ENCODE assay signal across 23 cellular contexts in the genomic region with DNA sequence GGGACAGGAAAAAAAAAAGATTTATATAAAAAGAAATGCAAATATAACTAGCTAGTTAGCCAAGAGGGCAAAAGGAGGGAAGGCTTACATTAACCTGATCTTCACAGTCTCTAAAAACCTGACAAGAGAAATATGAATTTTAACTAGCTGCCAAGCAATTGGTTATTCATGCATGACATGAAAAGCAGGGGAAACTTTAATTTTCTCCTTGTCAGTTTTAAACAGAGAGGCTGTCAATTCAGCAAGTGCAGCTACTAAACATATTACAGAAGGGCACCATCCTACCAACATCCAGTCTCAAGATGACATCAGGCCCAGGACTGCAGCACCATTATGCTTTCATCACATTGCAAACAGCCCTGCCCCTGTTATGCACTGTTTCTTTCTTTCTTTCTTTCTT.
"Had no signal": no experiment of that assay in that cellular context is flagged by ENCODE, and none has a peak within 500 bp of the region (broad histone marks: within the 10 kb centered on the region; RNA-seq: fewer than 3 reads in every experiment).

No MANE protein-coding gene starts in this region.

- H3K4me3 Mint-ChIP-seq: activated CD4-positive, alpha-beta memory T cell treated with anti-CD3 and anti-CD28 coated beads, Interleukin-2, amount 10 ng/mL, durations not matched to agents 7 days and 5 days; activated CD4-positive, alpha-beta T cell treated with anti-CD3 and anti-CD28 coated beads, Interleukin-2, amount 10 ng/mL, durations not matched to agents 7 days and 5 days; activated naive CD8-positive, alpha-beta T cell; activated T-cell treated with anti-CD3 and anti-CD28 coated beads, Interleukin-2, amount 50 U/mL, for 24 hours; activated T-helper 17 cell treated with anti-CD3 and anti-CD28 coated beads, Interleukin-2, amount 50 U/mL, for 72 hours; WTC11 had no signal

- H3K36me3 Mint-ChIP-seq: activated naive CD8-positive, alpha-beta T cell; WTC11 had no signal

- H3K36me3 ChIP-seq: gastroesophageal sphincter had no signal

- H3K27me3 ChIP-seq: foreskin keratinocyte, gastroesophageal sphincter had no signal

- H3K4me1 ChIP-seq: foreskin keratinocyte, gastroesophageal sphincter had no signal

- H3K27ac ChIP-seq: foreskin keratinocyte had no signal

- H3K27ac Mint-ChIP-seq: activated CD4-positive, alpha-beta memory T cell treated with anti-CD3 and anti-CD28 coated beads, Interleukin-2, amount 10 ng/mL, durations not matched to agents 7 days and 5 days; activated CD4-positive, alpha-beta T cell treated with anti-CD3 and anti-CD28 coated beads, Interleukin-2, amount 10 ng/mL, durations not matched to agents 7 days and 5 days; activated naive CD8-positive, alpha-beta T cell; activated T-cell treated with anti-CD3 and anti-CD28 coated beads, Interleukin-2, amount 50 U/mL, for 24 hours; activated T-helper 17 cell treated with anti-CD3 and anti-CD28 coated beads, Interleukin-2, amount 50 U/mL, for 72 hours; WTC11 had no signal

- H3K4me1 Mint-ChIP-seq: activated CD4-positive, alpha-beta memory T cell treated with anti-CD3 and anti-CD28 coated beads, Interleukin-2, amount 10 ng/mL, durations not matched to agents 7 days and 5 days; activated CD4-positive, alpha-beta T cell treated with anti-CD3 and anti-CD28 coated beads, Interleukin-2, amount 10 ng/mL, durations not matched to agents 7 days and 5 days; activated T-helper 17 cell treated with anti-CD3 and anti-CD28 coated beads, Interleukin-2, amount 50 U/mL, for 72 hours had no signal

- ATAC-seq: activated T-helper 17 cell treated with anti-CD3 and anti-CD28 coated beads, Interleukin-2, amount 50 U/mL, for 72 hours; esophagus mucosa; foreskin keratinocyte; gastroesophageal sphincter; WTC11 had no signal

- H3K9me3 ChIP-seq: gastroesophageal sphincter had no signal

- H3K27me3 Mint-ChIP-seq: activated CD4-positive, alpha-beta T cell treated with anti-CD3 and anti-CD28 coated beads, Interleukin-2, amount 10 ng/mL, durations not matched to agents 7 days and 5 days; activated naive CD8-positive, alpha-beta T cell; activated T-cell treated with anti-CD3 and anti-CD28 coated beads, Interleukin-2, amount 50 U/mL, for 24 hours had no signal

- DNase-seq: activated CD4-positive, alpha-beta memory T cell treated with anti-CD3 and anti-CD28 coated beads, Interleukin-2, amount 10 ng/mL, durations not matched to agents 7 days and 5 days; activated CD4-positive, alpha-beta T cell treated with anti-CD3 and anti-CD28 coated beads for 1 hour; activated CD4-positive, alpha-beta T cell treated with anti-CD3 and anti-CD28 coated beads for 4 hours; activated CD4-positive, alpha-beta T cell treated with anti-CD3 and anti-CD28 coated beads, Interleukin-2, amount 10 ng/mL, durations not matched to agents 7 days and 5 days; activated CD4-positive, alpha-beta T cell treated with anti-CD3 and anti-CD28 coated beads, Interleukin-2, amount 50 U/mL, for 4 hours; activated CD8-positive, alpha-beta memory T cell treated with anti-CD3 and anti-CD28 coated beads, Interleukin-2, amount 50 U/mL, for 48 hours; activated effector memory CD4-positive, alpha-beta T cell treated with Interleukin-2 at 50 U/mL for 16 hours; activated gamma-delta T cell treated with Interleukin-2 at 50 U/mL for 16 hours; activated naive CD4-positive, alpha-beta T cell treated with anti-CD3 and anti-CD28 coated beads, Interleukin-2, amount 50 U/mL, for 16 hours; activated naive CD4-positive, alpha-beta T cell treated with Interleukin-2 at 50 U/mL for 16 hours; activated T-cell treated with anti-CD3 and anti-CD28 coated beads for 4 hours; activated T-cell treated with anti-CD3 and anti-CD28 coated beads, Interleukin-2, amount 50 U/mL, for 24 hours; amniotic stem cell; anterior cingulate cortex; caudate nucleus; effector CD8-positive, alpha-beta T cell; foreskin keratinocyte; T-helper 2 cell had no signal

- H3K9me3 Mint-ChIP-seq: activated CD4-positive, alpha-beta memory T cell treated with anti-CD3 and anti-CD28 coated beads, Interleukin-2, amount 10 ng/mL, durations not matched to agents 7 days and 5 days; activated CD4-positive, alpha-beta T cell treated with anti-CD3 and anti-CD28 coated beads, Interleukin-2, amount 10 ng/mL, durations not matched to agents 7 days and 5 days; activated T-cell treated with anti-CD3 and anti-CD28 coated beads, Interleukin-2, amount 50 U/mL, for 24 hours; activated T-helper 17 cell treated with anti-CD3 and anti-CD28 coated beads, Interleukin-2, amount 50 U/mL, for 72 hours; WTC11 had no signal

- H3K4me3 ChIP-seq: gastroesophageal sphincter had no signal
